1 cellular context compared by ENCODE assay signal in the genomic region with DNA sequence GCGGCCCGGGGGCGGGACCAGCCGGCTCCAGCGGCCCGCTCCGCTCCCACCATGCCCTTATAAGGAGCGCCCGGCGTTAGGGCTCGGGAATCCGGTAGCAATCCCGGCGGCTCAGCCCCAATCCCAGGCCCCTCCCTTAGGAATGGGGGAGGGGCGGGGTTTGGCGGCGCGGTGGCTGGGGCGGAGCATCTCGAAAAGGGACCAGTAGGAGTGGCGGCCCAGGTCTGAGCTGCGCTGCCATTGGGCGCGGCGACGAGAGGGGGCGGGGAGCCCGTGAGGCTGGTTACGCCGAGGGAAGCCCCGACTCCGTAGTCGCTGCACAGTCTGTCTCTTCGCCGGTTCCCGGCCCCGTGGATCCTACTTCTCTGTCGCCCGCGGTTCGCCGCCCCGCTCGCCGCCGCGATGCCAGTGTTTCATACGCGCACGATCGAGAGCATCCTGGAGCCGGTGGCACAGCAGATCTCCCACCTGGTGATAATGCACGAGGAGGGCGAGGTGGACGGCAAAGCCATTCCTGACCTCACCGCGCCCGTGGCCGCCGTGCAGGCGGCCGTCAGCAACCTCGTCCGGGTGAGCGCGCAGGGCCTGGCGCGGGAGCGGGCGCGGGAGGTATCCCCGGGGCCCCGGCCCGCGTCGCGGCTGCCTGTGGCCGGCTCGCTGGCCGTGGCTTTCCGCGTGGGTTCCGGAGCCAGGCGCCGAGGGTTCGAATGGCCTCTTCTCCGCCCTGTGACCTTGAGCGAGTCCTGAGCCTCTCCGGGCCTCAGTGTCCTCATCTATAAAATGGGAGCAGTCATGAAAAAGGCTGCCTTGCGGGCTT.
A peak's percentile ranks its signal among the peaks of the same experiment; 100 is the strongest.
TF ChIP-seq lines count a peak whose summit lies in the region.

Gene VCL (plus strand): TSS at position 311 of the 817 bp plus-strand sequence. CDS start 92 bp downstream, at position 403.

TF ChIP-seq in HepG2, 621 proteins besides CTCF, POLR2A, EP300 and RAD21 (continued from another document):
- TF ChIP-seq ZNF142 (CRISPR knock-in tag; IDR thresholded peaks at IDR 0.05) (no peak), NCOA1 (CRISPR knock-in tag; IDR thresholded peaks at IDR 0.05) (no peak), MTA1 (CRISPR knock-in tag; IDR thresholded peaks at IDR 0.05; ENCODE audit: borderline replicate concordance) (peak; percentile 61; the same call in 1 of the 2 replicates), ZNF652 (CRISPR knock-in tag; IDR thresholded peaks at IDR 0.05; ENCODE audit: borderline replicate concordance, low read depth) (no peak), IKZF1 (IDR thresholded peaks at IDR 0.05) (no peak), MAFG (CRISPR knock-in tag; IDR thresholded peaks at IDR 0.05) (no peak), BRCA1 (CRISPR knock-in tag; IDR thresholded peaks at IDR 0.05) (no peak), ZSCAN29 (CRISPR knock-in tag; conservative IDR thresholded peaks at IDR 0.05) (no peak)
- TF ChIP-seq, protein P1, sequence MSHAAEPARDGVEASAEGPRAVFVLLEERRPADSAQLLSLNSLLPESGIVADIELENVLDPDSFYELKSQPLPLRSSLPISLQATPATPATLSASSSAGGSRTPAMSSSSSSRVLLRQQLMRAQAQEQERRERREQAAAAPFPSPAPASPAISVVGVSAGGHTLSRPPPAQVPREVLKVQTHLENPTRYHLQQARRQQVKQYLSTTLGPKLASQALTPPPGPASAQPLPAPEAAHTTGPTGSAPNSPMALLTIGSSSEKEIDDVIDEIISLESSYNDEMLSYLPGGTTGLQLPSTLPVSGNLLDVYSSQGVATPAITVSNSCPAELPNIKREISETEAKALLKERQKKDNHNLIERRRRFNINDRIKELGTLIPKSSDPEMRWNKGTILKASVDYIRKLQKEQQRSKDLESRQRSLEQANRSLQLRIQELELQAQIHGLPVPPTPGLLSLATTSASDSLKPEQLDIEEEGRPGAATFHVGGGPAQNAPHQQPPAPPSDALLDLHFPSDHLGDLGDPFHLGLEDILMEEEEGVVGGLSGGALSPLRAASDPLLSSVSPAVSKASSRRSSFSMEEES (CRISPR knock-in tag; IDR thresholded peaks at IDR 0.05) = no peak
